ENCODE assay signal across 7 cellular contexts in the genomic region with DNA sequence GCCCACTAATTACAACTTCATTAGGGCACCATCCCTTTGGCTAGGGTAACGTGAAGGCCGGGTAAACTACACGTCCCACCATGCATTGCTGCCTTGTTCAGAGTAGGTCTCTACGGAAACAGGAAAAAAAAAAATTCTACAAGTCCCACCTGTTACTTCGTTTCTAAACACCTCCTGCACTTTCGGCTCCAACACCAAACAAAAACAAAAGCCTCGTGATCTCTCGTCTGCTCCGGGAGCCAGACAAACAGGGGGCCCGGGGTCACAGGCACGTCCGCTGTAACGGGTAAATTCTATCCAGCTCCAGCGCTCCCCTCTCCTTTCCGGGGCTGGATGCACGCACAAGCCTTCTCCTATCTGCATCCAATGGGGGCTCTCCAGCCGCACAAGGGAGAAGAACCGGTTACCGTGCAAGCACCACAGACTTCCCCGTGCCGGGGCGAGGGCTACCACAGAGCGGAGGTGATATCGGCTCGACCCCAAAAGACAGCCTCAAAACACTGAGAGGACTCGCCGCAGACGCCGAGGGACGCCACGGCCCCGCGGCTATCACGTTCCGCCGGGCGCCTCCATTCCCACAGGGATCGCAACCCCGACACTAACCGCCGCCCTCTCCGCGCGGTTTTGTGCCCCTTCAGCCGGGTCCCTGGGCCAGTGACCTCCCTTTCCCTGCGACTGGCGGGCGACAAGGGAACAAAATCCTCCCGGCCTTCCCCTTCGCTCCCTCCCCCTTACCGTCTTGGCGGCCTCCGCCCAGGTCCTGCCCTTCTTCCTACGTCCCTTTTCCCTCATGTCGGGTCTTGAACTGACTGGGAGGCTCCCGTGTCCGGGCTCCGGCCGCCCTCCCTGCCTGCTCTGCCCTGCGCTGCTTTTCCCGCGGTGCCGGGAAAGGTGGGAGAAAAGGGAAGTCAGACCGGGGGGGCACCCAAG. TPM values are rescaled to one million over a fixed set of nuclear protein-coding genes. Genes with fewer than 3 reads are reported as not detected.
DNase-seq lines count a peak whose midpoint lies in the region; ATAC-seq, FAIRE-seq and TF ChIP-seq lines count a peak whose summit lies in the region.

No MANE protein-coding gene starts in this region.

- FAIRE-seq in GM18507 (lab: Jason Lieb, UNC): peak; percentile 81

- H3K9me3 ChIP-seq in WERI-Rb-1 (ENCODE audit: severe bottlenecking): no peaks in the 10 kb centered on the region
- no peaks in the 10 kb centered on the region for H3K9me3 ChIP-seq in breast epithelium

- no peaks in the 10 kb centered on the region for H3K4me1 ChIP-seq in breast epithelium

- no peaks in the 10 kb centered on the region for H3K27me3 ChIP-seq in WERI-Rb-1 (ENCODE audit: insufficient read depth, low read depth, severe bottlenecking)
- H3K27me3 ChIP-seq in breast epithelium: no peaks in the 10 kb centered on the region

- no peak for TF ChIP-seq CTCF in WERI-Rb-1 (IDR thresholded peaks at IDR 0.05; ENCODE audit: low read depth, low read length)
- TF ChIP-seq CTCF in breast epithelium (IDR thresholded peaks at IDR 0.05): no peak

- peak overlapping the region; percentile 89 for H3K27ac ChIP-seq in WERI-Rb-1
- peak overlapping the region; percentile 91 to 96 for H3K27ac ChIP-seq in breast epithelium

- intact Hi-C loops in breast epithelium (cut with DNase I; ENCODE audit: low total_unique reads): no loop called here

- peaks cover 13% of the 10 kb centered on the region for H3K36me3 ChIP-seq in WERI-Rb-1
- no peaks in the 10 kb centered on the region for H3K36me3 ChIP-seq in breast epithelium

- TF ChIP-seq POLR2A in breast epithelium (IDR thresholded peaks at IDR 0.05): no peak

- ATAC-seq in HG02973 (IDR thresholded peaks at IDR 0.05; ENCODE audit: unreplicated experiment): peak; percentile 47

- DNase-seq in GM18507 (ENCODE audit: extremely low spot score, insufficient read length, low read depth) (peak; percentile 23), NCI-H2107 (lab: John Stamatoyannopoulos, UW) (peak; percentile 67), WERI-Rb-1 (peak; percentile 50), breast epithelium (ENCODE audit: low spot score in 2 of 2) (peak in 1 of 2 donors; percentile 32), inferior parietal cortex (ENCODE audit: extremely low spot score) (peak; percentile 72)
- peak; percentile 11 to 36 for DNase-seq in stimulated activated CD4-positive, alpha-beta T cell treated with anti-CD3 and anti-CD28 coated beads, Interleukin-12 subunit alpha, Interleukin-12 subunit beta, amount 100 ng/mL, for 24 hours (ENCODE audit: low read depth in 2 of 2)

- peak overlapping the region; percentile 97 for H3K4me3 ChIP-seq in WERI-Rb-1 (ENCODE audit: low read depth, low read length)
- peak overlapping the region; percentile 87 to 99 (median 92) for H3K4me3 ChIP-seq in breast epithelium

RNA-seq across cellular contexts. Expression of gene ASXL2, which starts 0.6 kb away (rescaled TPM):
- total RNA-seq in breast epithelium: 10 to 100 TPM; 16.4 to 18.2 (median 17.4) TPM
